Comparison of ENCODE assay signal across 1 cellular context in the genomic region with DNA sequence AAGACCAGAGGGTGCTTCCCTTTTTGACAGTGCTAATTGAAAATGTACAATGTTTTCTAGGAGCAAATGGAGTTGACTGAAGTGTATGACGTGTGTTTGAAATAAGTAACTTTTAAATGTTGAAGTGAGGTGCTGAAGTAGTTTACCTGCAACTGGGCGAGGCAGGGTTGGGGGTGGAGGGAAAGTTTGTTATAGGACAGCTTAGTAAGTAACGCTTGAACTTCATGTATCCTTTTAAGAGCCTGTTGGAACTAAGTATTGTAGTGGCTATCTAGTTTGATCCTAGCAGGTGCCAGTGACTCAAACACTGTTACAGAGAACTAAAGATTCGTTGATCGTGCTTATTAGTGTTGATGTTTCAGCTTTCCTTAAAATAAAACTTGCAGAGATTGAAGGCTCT.
TF ChIP-seq lines count a peak whose summit lies in the region.

No MANE protein-coding gene starts in this region.

TF ChIP-seq in H1, 55 proteins besides CTCF, POLR2A, EP300 and RAD21:
- no peak for TF ChIP-seq KDM4A (IDR thresholded peaks at IDR 0.05; ENCODE audit: low read depth, low read length, severe bottlenecking)
- TF ChIP-seq BCL11A (IDR thresholded peaks at IDR 0.05; ENCODE audit: low read depth in 2 of 2, low read length in 2 of 2), result no peak
- no peak for TF ChIP-seq CEBPB (IDR thresholded peaks at IDR 0.05; ENCODE audit: low read depth, low read length)
- no peak for TF ChIP-seq ATF2 (IDR thresholded peaks at IDR 0.05; ENCODE audit: low read length)
- TF ChIP-seq SIX5 (IDR thresholded peaks at IDR 0.05; ENCODE audit: low read depth, low read length), result no peak
- TF ChIP-seq ZNF274 (IDR thresholded peaks at IDR 0.05; ENCODE audit: borderline replicate concordance, extremely low read depth, low read length), result no peak
- TF ChIP-seq SIN3A (conservative IDR thresholded peaks at IDR 0.05 in 1 of 2, IDR thresholded peaks at IDR 0.05 in 1 of 2; ENCODE audit: low read depth in 1 of 2, low read length in 2 of 2), result no peak
- no peak for TF ChIP-seq CHD1 (IDR thresholded peaks at IDR 0.05; ENCODE audit: low read depth, low read length)
- TF ChIP-seq JUND (IDR thresholded peaks at IDR 0.05; ENCODE audit: low read length), result no peak
- TF ChIP-seq, protein P1, sequence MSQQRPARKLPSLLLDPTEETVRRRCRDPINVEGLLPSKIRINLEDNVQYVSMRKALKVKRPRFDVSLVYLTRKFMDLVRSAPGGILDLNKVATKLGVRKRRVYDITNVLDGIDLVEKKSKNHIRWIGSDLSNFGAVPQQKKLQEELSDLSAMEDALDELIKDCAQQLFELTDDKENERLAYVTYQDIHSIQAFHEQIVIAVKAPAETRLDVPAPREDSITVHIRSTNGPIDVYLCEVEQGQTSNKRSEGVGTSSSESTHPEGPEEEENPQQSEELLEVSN (IDR thresholded peaks at IDR 0.05), result no peak
- TF ChIP-seq CBX8 (IDR thresholded peaks at IDR 0.05; ENCODE audit: borderline replicate concordance, low read depth, low read length), result no peak
TF ChIP-seq in H1: peak in this region for 0.
